23 cellular contexts compared by ENCODE assay signal in genomic region chr3:23767546-23767945, GRCh38.
"Had no signal": no experiment of that assay in that cellular context is flagged by ENCODE, and none has a peak within 500 bp of the region (broad histone marks: within the 10 kb centered on the region; RNA-seq: fewer than 3 reads in every experiment).

No MANE protein-coding gene starts in this region.

- DNase-seq: activated B cell treated with CpG ODN at 0.5 μM for 24 hours; activated CD4-positive, alpha-beta T cell treated with anti-CD3 and anti-CD28 coated beads for 1 hour; activated CD4-positive, alpha-beta T cell treated with anti-CD3 and anti-CD28 coated beads, Interleukin-2, amount 10 ng/mL, durations not matched to agents 24 days and 14 days; activated CD4-positive, alpha-beta T cell treated with anti-CD3 and anti-CD28 coated beads, Interleukin-2, amount 50 U/mL, for 48 hours; activated CD8-positive, alpha-beta memory T cell treated with anti-CD3 and anti-CD28 coated beads, Interleukin-2, amount 10 ng/mL, durations not matched to agents 7 days and 5 days; activated effector memory CD4-positive, alpha-beta T cell treated with Interleukin-2 at 50 U/mL for 16 hours; activated naive CD4-positive, alpha-beta T cell; activated T-cell treated with anti-CD3 and anti-CD28 coated beads, Interleukin-2, amount 50 U/mL, for 24 hours; aorta; caudate nucleus; Karpas-422; MM.1S; NCI-H1105; NCI-H1436; NCI-H1694 treated with DMSO at 0.1 percent for 48 hours; NCI-H2081 treated with DMSO at 0.1 percent for 48 hours; NCI-H446; NCI-H524; PC-9; SHP77 treated with DMSO at 0.1 percent for 48 hours; T-helper 17 cell; T-helper 9 cell had no signal

- H3K36me3 ChIP-seq: breast epithelium had no signal

- ATAC-seq: activated CD8-positive, alpha-beta memory T cell treated with anti-CD3 and anti-CD28 coated beads, Interleukin-2, amount 10 ng/mL, durations not matched to agents 7 days and 5 days; T-helper 17 cell had no signal

- H3K4me3 ChIP-seq: breast epithelium, PC-9 had no signal

- H3K27ac ChIP-seq: breast epithelium, PC-9 had no signal

- H3K4me2 ChIP-seq: PC-9 had no signal

- H3K4me1 ChIP-seq: breast epithelium had no signal

- H3K27me3 ChIP-seq: breast epithelium had no signal
